2 cellular contexts compared by ENCODE assay signal in the genomic region with DNA sequence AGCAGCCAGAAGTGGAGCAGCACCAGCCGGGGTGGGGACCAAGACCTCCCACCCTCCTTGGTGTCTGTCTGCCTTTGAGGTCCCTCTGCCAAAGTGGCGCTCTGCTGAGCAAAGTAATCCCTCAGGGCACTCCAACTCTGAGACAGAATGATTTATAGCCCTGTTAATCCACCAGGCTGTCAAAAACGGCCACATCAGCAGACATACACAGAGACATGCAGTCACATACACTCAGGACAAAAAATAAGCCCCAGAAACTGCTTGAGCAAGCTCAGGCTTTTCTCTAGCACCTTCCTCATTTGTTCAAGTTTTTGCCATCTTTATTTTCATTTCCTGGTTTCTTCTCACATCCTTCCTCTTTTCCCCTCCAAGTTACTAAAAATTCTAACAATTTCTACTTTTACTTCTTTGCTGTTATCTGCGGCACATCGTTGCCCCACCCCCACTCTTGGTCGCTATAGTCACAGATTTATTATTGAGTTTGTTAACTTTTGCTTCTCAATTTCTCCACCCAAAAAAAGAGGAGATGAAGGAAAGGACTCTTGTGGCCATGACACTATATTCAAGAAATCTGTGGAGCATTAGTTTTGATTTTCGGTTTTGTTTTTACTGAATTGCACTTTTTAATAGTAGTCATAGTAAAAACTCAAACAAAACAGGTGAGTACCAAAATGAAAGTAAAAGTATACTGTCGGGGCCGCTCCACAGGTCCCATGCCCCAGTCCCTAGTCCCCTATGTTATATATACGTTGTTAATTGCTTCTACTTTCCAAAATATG.
TF ChIP-seq lines count a peak whose summit lies in the region.

No MANE protein-coding gene starts in this region.

TF ChIP-seq in SK-N-SH, 30 proteins besides CTCF, POLR2A, EP300 and RAD21:
- TF ChIP-seq, protein P1, sequence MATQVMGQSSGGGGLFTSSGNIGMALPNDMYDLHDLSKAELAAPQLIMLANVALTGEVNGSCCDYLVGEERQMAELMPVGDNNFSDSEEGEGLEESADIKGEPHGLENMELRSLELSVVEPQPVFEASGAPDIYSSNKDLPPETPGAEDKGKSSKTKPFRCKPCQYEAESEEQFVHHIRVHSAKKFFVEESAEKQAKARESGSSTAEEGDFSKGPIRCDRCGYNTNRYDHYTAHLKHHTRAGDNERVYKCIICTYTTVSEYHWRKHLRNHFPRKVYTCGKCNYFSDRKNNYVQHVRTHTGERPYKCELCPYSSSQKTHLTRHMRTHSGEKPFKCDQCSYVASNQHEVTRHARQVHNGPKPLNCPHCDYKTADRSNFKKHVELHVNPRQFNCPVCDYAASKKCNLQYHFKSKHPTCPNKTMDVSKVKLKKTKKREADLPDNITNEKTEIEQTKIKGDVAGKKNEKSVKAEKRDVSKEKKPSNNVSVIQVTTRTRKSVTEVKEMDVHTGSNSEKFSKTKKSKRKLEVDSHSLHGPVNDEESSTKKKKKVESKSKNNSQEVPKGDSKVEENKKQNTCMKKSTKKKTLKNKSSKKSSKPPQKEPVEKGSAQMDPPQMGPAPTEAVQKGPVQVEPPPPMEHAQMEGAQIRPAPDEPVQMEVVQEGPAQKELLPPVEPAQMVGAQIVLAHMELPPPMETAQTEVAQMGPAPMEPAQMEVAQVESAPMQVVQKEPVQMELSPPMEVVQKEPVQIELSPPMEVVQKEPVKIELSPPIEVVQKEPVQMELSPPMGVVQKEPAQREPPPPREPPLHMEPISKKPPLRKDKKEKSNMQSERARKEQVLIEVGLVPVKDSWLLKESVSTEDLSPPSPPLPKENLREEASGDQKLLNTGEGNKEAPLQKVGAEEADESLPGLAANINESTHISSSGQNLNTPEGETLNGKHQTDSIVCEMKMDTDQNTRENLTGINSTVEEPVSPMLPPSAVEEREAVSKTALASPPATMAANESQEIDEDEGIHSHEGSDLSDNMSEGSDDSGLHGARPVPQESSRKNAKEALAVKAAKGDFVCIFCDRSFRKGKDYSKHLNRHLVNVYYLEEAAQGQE (IDR thresholded peaks at IDR 0.05; ENCODE audit: low read depth, low read length), result no peak
- TF ChIP-seq FOXJ3 (CRISPR knock-in tag; IDR thresholded peaks at IDR 0.05) (no peak), POLR2AphosphoS5 (IDR thresholded peaks at IDR 0.05; ENCODE audit: low read depth, low read length) (no peak), TAF1 (IDR thresholded peaks at IDR 0.05; ENCODE audit: borderline replicate concordance, low read depth, low read length) (no peak), FOSL2 (IDR thresholded peaks at IDR 0.05; ENCODE audit: borderline replicate concordance, low read depth) (no peak), TCF12 (IDR thresholded peaks at IDR 0.05) (no peak), CHD2 (IDR thresholded peaks at IDR 0.05; ENCODE audit: low read length, partially characterized antibody) (no peak), YY1 (IDR thresholded peaks at IDR 0.05; ENCODE audit: low read depth) (no peak), RXRA (IDR thresholded peaks at IDR 0.05; ENCODE audit: borderline replicate concordance, low read depth) (no peak), SIN3A (IDR thresholded peaks at IDR 0.05; ENCODE audit: borderline replicate concordance, low read depth, low read length) (no peak), FOXM1 (IDR thresholded peaks at IDR 0.05; ENCODE audit: low read depth) (no peak), GATA2 (CRISPR knock-in tag; IDR thresholded peaks at IDR 0.05) (no peak)
- TF ChIP-seq, protein P2, sequence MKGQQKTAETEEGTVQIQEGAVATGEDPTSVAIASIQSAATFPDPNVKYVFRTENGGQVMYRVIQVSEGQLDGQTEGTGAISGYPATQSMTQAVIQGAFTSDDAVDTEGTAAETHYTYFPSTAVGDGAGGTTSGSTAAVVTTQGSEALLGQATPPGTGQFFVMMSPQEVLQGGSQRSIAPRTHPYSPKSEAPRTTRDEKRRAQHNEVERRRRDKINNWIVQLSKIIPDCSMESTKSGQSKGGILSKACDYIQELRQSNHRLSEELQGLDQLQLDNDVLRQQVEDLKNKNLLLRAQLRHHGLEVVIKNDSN (IDR thresholded peaks at IDR 0.05; ENCODE audit: borderline replicate concordance, low read depth), result no peak
- TF ChIP-seq, protein P3, sequence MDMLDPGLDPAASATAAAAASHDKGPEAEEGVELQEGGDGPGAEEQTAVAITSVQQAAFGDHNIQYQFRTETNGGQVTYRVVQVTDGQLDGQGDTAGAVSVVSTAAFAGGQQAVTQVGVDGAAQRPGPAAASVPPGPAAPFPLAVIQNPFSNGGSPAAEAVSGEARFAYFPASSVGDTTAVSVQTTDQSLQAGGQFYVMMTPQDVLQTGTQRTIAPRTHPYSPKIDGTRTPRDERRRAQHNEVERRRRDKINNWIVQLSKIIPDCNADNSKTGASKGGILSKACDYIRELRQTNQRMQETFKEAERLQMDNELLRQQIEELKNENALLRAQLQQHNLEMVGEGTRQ (IDR thresholded peaks at IDR 0.05; ENCODE audit: borderline replicate concordance, low read depth, low read length), result no peak
- TF ChIP-seq, protein P4, sequence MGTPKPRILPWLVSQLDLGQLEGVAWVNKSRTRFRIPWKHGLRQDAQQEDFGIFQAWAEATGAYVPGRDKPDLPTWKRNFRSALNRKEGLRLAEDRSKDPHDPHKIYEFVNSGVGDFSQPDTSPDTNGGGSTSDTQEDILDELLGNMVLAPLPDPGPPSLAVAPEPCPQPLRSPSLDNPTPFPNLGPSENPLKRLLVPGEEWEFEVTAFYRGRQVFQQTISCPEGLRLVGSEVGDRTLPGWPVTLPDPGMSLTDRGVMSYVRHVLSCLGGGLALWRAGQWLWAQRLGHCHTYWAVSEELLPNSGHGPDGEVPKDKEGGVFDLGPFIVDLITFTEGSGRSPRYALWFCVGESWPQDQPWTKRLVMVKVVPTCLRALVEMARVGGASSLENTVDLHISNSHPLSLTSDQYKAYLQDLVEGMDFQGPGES (IDR thresholded peaks at IDR 0.05; ENCODE audit: low read depth, low read length), result no peak

TF ChIP-seq in SK-N-SH treated with all-trans-retinoic acid at 6 μM for 48 hours, 23 proteins besides CTCF, POLR2A, EP300 and RAD21 (continued from another document):
- TF ChIP-seq, protein P5, sequence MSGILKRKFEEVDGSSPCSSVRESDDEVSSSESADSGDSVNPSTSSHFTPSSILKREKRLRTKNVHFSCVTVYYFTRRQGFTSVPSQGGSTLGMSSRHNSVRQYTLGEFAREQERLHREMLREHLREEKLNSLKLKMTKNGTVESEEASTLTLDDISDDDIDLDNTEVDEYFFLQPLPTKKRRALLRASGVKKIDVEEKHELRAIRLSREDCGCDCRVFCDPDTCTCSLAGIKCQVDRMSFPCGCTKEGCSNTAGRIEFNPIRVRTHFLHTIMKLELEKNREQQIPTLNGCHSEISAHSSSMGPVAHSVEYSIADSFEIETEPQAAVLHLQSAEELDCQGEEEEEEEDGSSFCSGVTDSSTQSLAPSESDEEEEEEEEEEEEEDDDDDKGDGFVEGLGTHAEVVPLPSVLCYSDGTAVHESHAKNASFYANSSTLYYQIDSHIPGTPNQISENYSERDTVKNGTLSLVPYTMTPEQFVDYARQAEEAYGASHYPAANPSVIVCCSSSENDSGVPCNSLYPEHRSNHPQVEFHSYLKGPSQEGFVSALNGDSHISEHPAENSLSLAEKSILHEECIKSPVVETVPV (CRISPR knock-in tag; IDR thresholded peaks at IDR 0.05), result no peak
